ENCODE assay signal across 3 cellular contexts in genomic region chr14:50668852-50669194, GRCh38.
TF ChIP-seq lines count a peak whose summit lies in the region.

No MANE protein-coding gene starts in this region.

TF ChIP-seq in A549, 52 proteins besides CTCF, POLR2A, EP300 and RAD21:
- TF ChIP-seq KDM5A (IDR thresholded peaks at IDR 0.05) (no peak), CEBPB (IDR thresholded peaks at IDR 0.05) (peak in 1 of 2 experiments; percentile 26; a peak in 1 of 4 replicates)

TF ChIP-seq in H1, 55 proteins besides CTCF, POLR2A, EP300 and RAD21:
- TF ChIP-seq ATF3 (IDR thresholded peaks at IDR 0.05; ENCODE audit: insufficient read depth, low read depth, low read length), result no peak
- peak; percentile 30; the same call in 1 of the 2 replicates for TF ChIP-seq CEBPB (IDR thresholded peaks at IDR 0.05; ENCODE audit: low read depth, low read length)

TF ChIP-seq in neural cell, 6 proteins besides CTCF, POLR2A, EP300 and RAD21:
- TF ChIP-seq REST (IDR thresholded peaks at IDR 0.05; ENCODE audit: borderline replicate concordance), result no peak
- TF ChIP-seq TAF1 (IDR thresholded peaks at IDR 0.05; ENCODE audit: low read depth), result no peak
- no peak for TF ChIP-seq MXI1 (conservative IDR thresholded peaks at IDR 0.05; ENCODE audit: poor library complexity, severe bottlenecking)
- TF ChIP-seq POLR2AphosphoS5 (IDR thresholded peaks at IDR 0.05), result no peak
- TF ChIP-seq SMC3 (conservative IDR thresholded peaks at IDR 0.05; ENCODE audit: poor library complexity), result no peak
- no peak for TF ChIP-seq EZH2 (IDR thresholded peaks at IDR 0.05; ENCODE audit: borderline replicate concordance, insufficient read depth, low read length, poor library complexity, severe bottlenecking)
